8 cellular contexts compared by ENCODE assay signal in genomic region chr2:227164745-227165350, GRCh38. TPM values are rescaled to one million over a fixed set of nuclear protein-coding genes. Genes with fewer than 3 reads are reported as not detected.
DNase-seq lines count a peak whose midpoint lies in the region; ATAC-seq and TF ChIP-seq lines count a peak whose summit lies in the region.

No MANE protein-coding gene starts in this region.

- peak overlapping the region; percentile 84 for H3K4me3 ChIP-seq in right cardiac atrium (ENCODE audit: low read length)
- H3K4me3 ChIP-seq in skeletal muscle satellite cell (ENCODE audit: low read length): peak overlapping the region; percentile 79

- WGBS in right cardiac atrium: 2% methylated on average over 39 of the region's 39 CpGs

- TF ChIP-seq CTCF in WTC11 (IDR thresholded peaks at IDR 0.05): no peak

- no peaks in the 10 kb centered on the region for H3K36me3 ChIP-seq in skeletal muscle satellite cell (ENCODE audit: insufficient read depth, low read length)

- H3K36me3 Mint-ChIP-seq in WTC11: no peaks in the 10 kb centered on the region

- H3K4me1 ChIP-seq in right cardiac atrium (ENCODE audit: control insufficient read depth, insufficient read depth, low read length) (no peaks in the 10 kb centered on the region), skeletal muscle satellite cell (ENCODE audit: control insufficient read depth, insufficient read depth, low read length) (peaks cover 14% of the 10 kb centered on the region)

- peak overlapping the region; percentile 90 for H3K4me2 ChIP-seq in skeletal muscle satellite cell (ENCODE audit: low read length)

- peaks cover 49% of the 10 kb centered on the region for H3K27me3 Mint-ChIP-seq in WTC11 (ENCODE audit: low read depth)

- ATAC-seq in GM19035 (IDR thresholded peaks at IDR 0.05; ENCODE audit: unreplicated experiment) (peak; percentile 66), HG03103 (IDR thresholded peaks at IDR 0.05; ENCODE audit: low read depth, unreplicated experiment) (peak; percentile 63), WTC11 (peak; percentile 61), right cardiac atrium (peak; percentile 19 to 27)

- POLR2A ChIA-PET in WTC11 (lab: Charles Lee): interaction anchor here (0.7 kb wide), 1 partner anchor 308 kb away, joined by 3 read pairs; no protein-coding TSS in a partner anchor

- peaks cover 23% of the 10 kb centered on the region for H3K4me1 Mint-ChIP-seq in WTC11

- in situ Hi-C loops in Caki2 (cut with HindIII; ENCODE audit: low pct_unique_long_range_greater_than_20kb, low sequenced_read_pairs): no loop called here

- H3K9me3 Mint-ChIP-seq in WTC11: peaks cover under 1% of the 10 kb centered on the region

- no peak overlapping the region for H3K9ac ChIP-seq in skeletal muscle satellite cell (ENCODE audit: low read depth, low read length)

- peak overlapping the region; percentile 71 for H3K4me3 Mint-ChIP-seq in WTC11

- H3K27ac ChIP-seq in right cardiac atrium (ENCODE audit: low read length): no peak overlapping the region

- CTCF ChIA-PET in WTC11 (lab: Charles Lee): interaction anchor here (1.3 kb wide), 1 partner anchor 74 kb away, joined by 4 read pairs; no protein-coding TSS in a partner anchor

- H3K9me3 ChIP-seq in right cardiac atrium (ENCODE audit: control insufficient read depth, low read length): no peaks in the 10 kb centered on the region
- no peaks in the 10 kb centered on the region for H3K9me3 ChIP-seq in skeletal muscle satellite cell (replicated peaks; ENCODE audit: low read length)

- H3K27me3 ChIP-seq in right cardiac atrium (ENCODE audit: control insufficient read depth, insufficient read depth): no peaks in the 10 kb centered on the region
- H3K27me3 ChIP-seq in skeletal muscle satellite cell (ENCODE audit: control insufficient read depth, insufficient read depth, low read length): peaks cover 10% of the 10 kb centered on the region

- no peak overlapping the region for H3K27ac Mint-ChIP-seq in WTC11

- intact Hi-C loops in right cardiac atrium (cut with DNase I): no loop called here

- peak; percentile 59 for DNase-seq in Caki2 (ENCODE audit: low read depth)
- DNase-seq in WTC11 (ENCODE audit: low spot score): peak; percentile 45
- DNase-seq in right cardiac atrium: peak in 2 of 3 donors; percentile 65 to 73
- no peak for DNase-seq in DMS79 treated with DMSO at 0.1 percent for 48 hours (lab: John Stamatoyannopoulos, UW)
- no peak for DNase-seq in stimulated activated naive CD4-positive, alpha-beta T cell treated with Interleukin-2 at 50 U/mL for 16 hours (lab: John Stamatoyannopoulos, UW)

TF ChIP-seq in WTC11, 78 proteins besides CTCF, POLR2A, EP300 and RAD21:
- TF ChIP-seq ZNF396 (CRISPR knock-in tag; IDR thresholded peaks at IDR 0.05; ENCODE audit: borderline replicate concordance) (no peak), ESRRA (CRISPR knock-in tag; IDR thresholded peaks at IDR 0.05; ENCODE audit: borderline replicate concordance) (0 out of 2 replicates have a peak, but pooled peaks have one; percentile 10), CBFB (CRISPR knock-in tag; IDR thresholded peaks at IDR 0.05; ENCODE audit: low read depth) (no peak), E2F1 (CRISPR knock-in tag; IDR thresholded peaks at IDR 0.05) (no peak), AR (CRISPR knock-in tag; IDR thresholded peaks at IDR 0.05) (no peak), E2F4 (CRISPR knock-in tag; IDR thresholded peaks at IDR 0.05; ENCODE audit: borderline replicate concordance, low read depth) (no peak), ZNF263 (CRISPR knock-in tag; IDR thresholded peaks at IDR 0.05; ENCODE audit: low read depth) (peak; percentile 78), HMGXB4 (CRISPR knock-in tag; IDR thresholded peaks at IDR 0.05) (no peak), ZNF232 (CRISPR knock-in tag; IDR thresholded peaks at IDR 0.05) (no peak), JAZF1 (CRISPR knock-in tag; IDR thresholded peaks at IDR 0.05) (no peak), FOXP1 (CRISPR knock-in tag; IDR thresholded peaks at IDR 0.05; ENCODE audit: borderline replicate concordance) (no peak)

RNA-seq across cellular contexts. Expression of gene COL4A3, which starts 0.4 kb away (rescaled TPM):
- total RNA-seq in Caki2 (2014; rRNA removed; shearing (Covaris generic); ENCODE audit: low replicate concordance): 3.4 and 3.9 TPM in 2 replicates
- total RNA-seq in WTC11 (2021): 0.53 to 1.1 TPM (median 0.90 TPM) in 3 replicates
- 10 to 100 TPM in 1 of 4 donors, 1 to 10 TPM in 3; 6.2 to 11.0 (median 7.1) TPM for total RNA-seq in right cardiac atrium
- 4.7 TPM for polyA plus RNA-seq in right cardiac atrium
- total RNA-seq in skeletal muscle satellite cell (2012; rRNA removed): under 0.01 TPM in 1 of 2 replicates, not detected in the other

RNA-seq across cellular contexts. Expression of gene COL4A4, which starts 0.8 kb away (rescaled TPM):
- 3.3 and 6.3 TPM in 2 replicates for total RNA-seq in Caki2 (2014; rRNA removed; shearing (Covaris generic); ENCODE audit: low replicate concordance)
- total RNA-seq in WTC11 (2021) (1.9 to 3.1 TPM (median 1.9 TPM) in 3 replicates), right cardiac atrium (10 to 100 TPM; 13.1 to 17.2 (median 15.3) TPM)
- 3.6 TPM for polyA plus RNA-seq in right cardiac atrium
- total RNA-seq in skeletal muscle satellite cell (2012; rRNA removed): 0.22 and 0.25 TPM in 2 replicates

Comparison
In these comparisons a context has a peak if more than half of its experiments do, and no peak if none do; other contexts are left out.
1. DNase-seq: peak in Caki2 (single experiment), WTC11 (single experiment) and right cardiac atrium (2 of 3); none in DMS79 treated with DMSO at 0.1 percent for 48 hours (single experiment) and stimulated activated naive CD4-positive, alpha-beta T cell treated with Interleukin-2 at 50 U/mL for 16 hours (single experiment).
2. Peak in every context shown above with its lines, with median percentiles within 50 percentile points of each other: ATAC-seq.